Comparison of ENCODE assay signal across 27 cellular contexts in genomic region chrX:136457303-136457917, GRCh38. TPM values are rescaled to one million over a fixed set of nuclear protein-coding genes. Genes with fewer than 3 reads are reported as not detected.
A peak's percentile ranks its signal among the peaks of the same experiment; 100 is the strongest.
DNase-seq lines count a peak whose midpoint lies in the region; ATAC-seq, FAIRE-seq and TF ChIP-seq lines count a peak whose summit lies in the region.
"Had no signal": no experiment of that assay in that cellular context is flagged by ENCODE, and none has a peak within 500 bp of the region (broad histone marks: within the 10 kb centered on the region; RNA-seq: fewer than 3 reads in every experiment).

No MANE protein-coding gene starts in this region.

- H3K4me3 ChIP-seq in A549: no peak overlapping the region
- H3K4me3 ChIP-seq in PC-3 (ENCODE audit: low read length): no peak overlapping the region
- H3K4me3 ChIP-seq: K562, sigmoid colon, SJSA1, stomach had no signal

- no peak overlapping the region for H3K9ac ChIP-seq in PC-3 (ENCODE audit: low read length)

- no peak overlapping the region for H3K4me2 ChIP-seq in A549
- H3K4me2 ChIP-seq in PC-3 (ENCODE audit: low read length): no peak overlapping the region

- no peak for TF ChIP-seq POLR2A in A549 (IDR thresholded peaks at IDR 0.05; ENCODE audit: low read length)

- 29% methylated on average over 5 of the region's 5 CpGs for WGBS in A549 (ENCODE audit: missing lambda C conversion rate)

- intact Hi-C loops in PC-3 (cut with micrococcal nuclease): no loop called here

- H3K9me2 ChIP-seq in PC-3 (replicated peaks; ENCODE audit: low read length): no peaks in the 10 kb centered on the region

- TF ChIP-seq RAD21 in A549 (conservative IDR thresholded peaks at IDR 0.05 in 1 of 2, IDR thresholded peaks at IDR 0.05 in 1 of 2): no peak

- H3K9me3 ChIP-seq in A549 (no peaks in the 10 kb centered on the region), PC-3 (ENCODE audit: low read length) (no peaks in the 10 kb centered on the region)
- H3K9me3 ChIP-seq: sigmoid colon, SJSA1, stomach had no signal

- no peaks in the 10 kb centered on the region for H3K27me3 ChIP-seq in PC-3 (ENCODE audit: low read length)
- H3K27me3 ChIP-seq: sigmoid colon, SJSA1, stomach had no signal

- peak; percentile 87 for FAIRE-seq in A549 (lab: Jason Lieb, UNC)
- FAIRE-seq: astrocyte, endometrium, K562, RCC 7860 had no signal

- TF ChIP-seq CTCF in A549 (IDR thresholded peaks at IDR 0.05): no peak
- no peak for TF ChIP-seq CTCF in PC-3 (conservative IDR thresholded peaks at IDR 0.05; ENCODE audit: low read depth, low read length)

- H3K4me1 ChIP-seq in A549 (peaks cover 3% of the 10 kb centered on the region; the same call in 1 of the 3 replicates), PC-3 (ENCODE audit: insufficient read depth, low read length) (peaks cover 27% of the 10 kb centered on the region)
- H3K4me1 ChIP-seq: sigmoid colon, SJSA1, stomach had no signal

- no TSS peak for BruUV-seq in PC-3 (replicated peaks; lab: Mats Ljungman, UMichigan)

- H2AFZ ChIP-seq in PC-3 (ENCODE audit: low read length): no peak overlapping the region

- ATAC-seq in A549 (no peak), PC-3 (no peak), HG02870 (IDR thresholded peaks at IDR 0.05; ENCODE audit: unreplicated experiment) (no peak), HG02571 (IDR thresholded peaks at IDR 0.05; ENCODE audit: unreplicated experiment) (no peak)
- ATAC-seq: activated T-helper 17 cell treated with anti-CD3 and anti-CD28 coated beads, Interleukin-2, amount 50 U/mL, for 72 hours; K562; T-cell had no signal

- H4K20me1 ChIP-seq in PC-3 (ENCODE audit: low read length): no peaks in the 10 kb centered on the region

- CTCF ChIA-PET in A549 (lab: Yijun Ruan, JAX) (interaction anchor here (0.7 kb wide), 1 partner anchor 9 kb away, joined by 3 read pairs; no protein-coding TSS in a partner anchor), PC-3 (lab: Charles Lee) (no interaction called here)

- no peaks in the 10 kb centered on the region for H3K36me3 ChIP-seq in PC-3 (ENCODE audit: low read depth, low read length)
- H3K36me3 ChIP-seq: sigmoid colon, SJSA1, stomach had no signal

- POLR2A ChIA-PET in A549 (lab: Yijun Ruan, JAX): no interaction called here
- POLR2A ChIA-PET in PC-3 (lab: Charles Lee; ENCODE audit: unreplicated experiment): no interaction called here

- TF ChIP-seq EP300 in A549 (IDR thresholded peaks at IDR 0.05): no peak

- no peak for DNase-seq in A549 (ENCODE audit: low read depth in 1 of 2, low spot score in 1 of 2)
- peak; percentile 59 for DNase-seq in DMS 273 treated with DMSO at 0.1 percent for 48 hours (lab: John Stamatoyannopoulos, UW)
- DNase-seq in NCI-H1417 treated with DMSO at 0.1 percent for 48 hours (lab: John Stamatoyannopoulos, UW): peak; percentile 20
- DNase-seq in PC-3: peak; percentile 19
- DNase-seq in T-helper 2 cell: no peak
- no peak for DNase-seq in NCI-H2081 treated with DMSO at 0.1 percent for 48 hours (lab: John Stamatoyannopoulos, UW)
- DNase-seq: activated CD4-positive, alpha-beta memory T cell treated with anti-CD3 and anti-CD28 coated beads for 36 hours; activated CD8-positive, alpha-beta memory T cell treated with anti-CD3 and anti-CD28 coated beads, Interleukin-2, amount 50 U/mL, for 48 hours; central memory CD4-positive, alpha-beta T cell; kidney glomerular epithelial cell; NCI-H345; posterior cingulate gyrus; sigmoid colon; stomach; T-cell; trophoblast cell had no signal

- no peaks in the 10 kb centered on the region for H3F3A ChIP-seq in PC-3 (ENCODE audit: low read length, unreplicated experiment)

- H3K79me2 ChIP-seq in PC-3 (ENCODE audit: low read length): no peaks in the 10 kb centered on the region

- H3K27ac ChIP-seq in A549 (no peak overlapping the region), PC-3 (ENCODE audit: low read length) (no peak overlapping the region)
- H3K27ac ChIP-seq: sigmoid colon, SJSA1, stomach had no signal

TF ChIP-seq in A549, 52 proteins besides CTCF, POLR2A, EP300 and RAD21:
- TF ChIP-seq KDM1A (IDR thresholded peaks at IDR 0.05; ENCODE audit: low read depth) (no peak), POLR2AphosphoS2 (conservative IDR thresholded peaks at IDR 0.05; ENCODE audit: low read length) (no peak), CHD2 (IDR thresholded peaks at IDR 0.05; ENCODE audit: low read length, partially characterized antibody) (no peak), PHF8 (IDR thresholded peaks at IDR 0.05; ENCODE audit: borderline replicate concordance, low read depth) (no peak), SREBF2 (IDR thresholded peaks at IDR 0.05) (no peak), FOXS1 (CRISPR knock-in tag; IDR thresholded peaks at IDR 0.05) (no peak)
TF ChIP-seq in A549: peak in this region for 0.

RNA-seq across cellular contexts. Expression of gene BRS3, which starts 30.3 kb away (rescaled TPM):
- polyA plus RNA-seq in A549 (2011; rRNA removed): not detected in 2 replicates
- polyA plus RNA-seq in A549 (2012; cell fraction: cytosol; rRNA removed): not detected in 2 replicates
- not detected in 2 replicates for polyA plus RNA-seq in A549 (2012; cell fraction: nucleus; rRNA removed)
- not detected in 3 replicates for polyA plus RNA-seq in A549 (2017; fragmentation: RNase III; extraction: RNeasy Plus Mini Kit Qiagen cat#74134 plus additional on column Dnase treatment)
- polyA minus RNA-seq in A549 (2011; rRNA and poly(A)+ RNA removed): not detected in 2 replicates
- not detected in 2 replicates for total RNA-seq in PC-3 (2014; rRNA removed)
- total RNA-seq: activated CD4-positive, alpha-beta memory T cell treated with anti-CD3 and anti-CD28 coated beads for 36 hours; activated T-helper 17 cell treated with anti-CD3 and anti-CD28 coated beads, Interleukin-2, amount 50 U/mL, for 72 hours; astrocyte; HT-29; K562; lung microvascular endothelial cell; neural crest cell; sigmoid colon; SJSA1; stomach; T-cell had no signal
- polyA plus RNA-seq: K562, sigmoid colon, stomach had no signal

RNA-seq across cellular contexts. Expression of gene HTATSF1, which starts 40.0 kb away (rescaled TPM):
- polyA plus RNA-seq in A549 (2011; rRNA removed): 5.0 and 10.8 TPM in 2 replicates
- 3.1 and 5.0 TPM in 2 replicates for polyA plus RNA-seq in A549 (2012; cell fraction: cytosol; rRNA removed)
- 1.7 and 4.7 TPM in 2 replicates for polyA plus RNA-seq in A549 (2012; cell fraction: nucleus; rRNA removed)
- 82.3 to 87.7 TPM (median 82.8 TPM) in 3 replicates for polyA plus RNA-seq in A549 (2017; fragmentation: RNase III; extraction: RNeasy Plus Mini Kit Qiagen cat#74134 plus additional on column Dnase treatment)
- 1.6 and 2.4 TPM in 2 replicates for polyA minus RNA-seq in A549 (2011; rRNA and poly(A)+ RNA removed)
- total RNA-seq in PC-3 (2014; rRNA removed): 74.7 and 97.9 TPM in 2 replicates

Comparison
In these comparisons a context has a peak if more than half of its experiments do, and no peak if none do; other contexts are left out.
1. DNase-seq: peak in DMS 273 treated with DMSO at 0.1 percent for 48 hours (single experiment), NCI-H1417 treated with DMSO at 0.1 percent for 48 hours (single experiment) and PC-3 (single experiment); none in A549 (0 of 2), T-helper 2 cell (0 of 5) and NCI-H2081 treated with DMSO at 0.1 percent for 48 hours (single experiment).